Comparison of ENCODE assay signal across 8 cellular contexts in genomic region chr14:103185051-103186027, GRCh38.
DNase-seq lines count a peak whose midpoint lies in the region; ATAC-seq and TF ChIP-seq lines count a peak whose summit lies in the region.

No MANE protein-coding gene starts in this region.

- intact Hi-C loops in OCI-LY7 (cut with micrococcal nuclease; ENCODE audit: unreplicated experiment): loop anchor here (1.0 to 10.0 kb wide), 3 partner anchors 45 to 109 kb away; no protein-coding TSS in a partner anchor

- no TSS peak for BruUV-seq in OCI-LY7 (replicated peaks; lab: Mats Ljungman, UMichigan)

- H4K20me1 ChIP-seq in OCI-LY7 (ENCODE audit: insufficient read depth, low read length): no peaks in the 10 kb centered on the region

- TF ChIP-seq CTCF in OCI-LY7 (conservative IDR thresholded peaks at IDR 0.05; ENCODE audit: low read length): peak; percentile 85

- ATAC-seq in HG03095 (IDR thresholded peaks at IDR 0.05; ENCODE audit: unreplicated experiment): no peak

- H3K9me2 ChIP-seq in OCI-LY7 (ENCODE audit: insufficient read depth, low read length): no peaks in the 10 kb centered on the region

- POLR2A ChIA-PET in OCI-LY7 (lab: Charles Lee): interaction anchor here (0.7 kb wide), 1 partner anchor 121 kb away, joined by 4 read pairs; no protein-coding TSS in a partner anchor

- no peaks in the 10 kb centered on the region for H3K27me3 ChIP-seq in HAP-1 (ENCODE audit: low read depth)

- H3K36me3 ChIP-seq in HAP-1 (replicated peaks): no peaks in the 10 kb centered on the region
- H3K36me3 ChIP-seq in OCI-LY7 (ENCODE audit: insufficient read depth, low read length): no peaks in the 10 kb centered on the region

- H3K9me3 ChIP-seq in HAP-1 (no peaks in the 10 kb centered on the region), OCI-LY7 (ENCODE audit: low read length) (no peaks in the 10 kb centered on the region)

- no peak overlapping the region for H3K27ac ChIP-seq in OCI-LY7 (ENCODE audit: low read depth, low read length, poor library complexity, severe bottlenecking)
- peak overlapping the region; percentile 92 for H3K27ac ChIP-seq in epithelial cell of prostate

- H2AFZ ChIP-seq in OCI-LY7 (ENCODE audit: low read length): no peak overlapping the region

- H3K4me3 ChIP-seq in HAP-1 (no peak overlapping the region), OCI-LY7 (ENCODE audit: low read depth, low read length, poor library complexity, severe bottlenecking) (no peak overlapping the region)

- DNase-seq in AML-193 (lab: John Stamatoyannopoulos, UW) (peak; percentile 18 to 38), HAP-1 (ENCODE audit: low spot score in 2 of 2) (peak; percentile 12 to 23), OCI-LY7 (ENCODE audit: low spot score) (peak; percentile 62), epithelial cell of prostate (ENCODE audit: low read depth, low spot score) (peak; percentile 52), retina (peak; percentile 46), H4 (ENCODE audit: low spot score) (no peak)
- no peak for DNase-seq in activated CD4-positive, alpha-beta T cell treated with anti-CD3 and anti-CD28 coated beads, Interleukin-2, amount 50 U/mL, for 48 hours

- in situ Hi-C loops in HAP-1 (cut with MboI; ENCODE audit: low sequenced_read_pairs): no loop called here

- H3K79me2 ChIP-seq in OCI-LY7 (ENCODE audit: insufficient read depth, low read depth, low read length): no peaks in the 10 kb centered on the region

- H3K4me1 ChIP-seq in HAP-1 (peaks cover 3% of the 10 kb centered on the region; the same call in 1 of the 2 replicates), OCI-LY7 (ENCODE audit: insufficient read depth, low read length, poor library complexity, severe bottlenecking) (no peaks in the 10 kb centered on the region)

- CTCF ChIA-PET in OCI-LY7 (lab: Charles Lee; ENCODE audit: unreplicated experiment): interaction anchor here (1.5 kb wide), 1 partner anchor 80 kb away, joined by 6 read pairs; no protein-coding TSS in a partner anchor

- no peak overlapping the region for H3K4me2 ChIP-seq in OCI-LY7 (ENCODE audit: low read length)

Comparison
In these comparisons a context has a peak if more than half of its experiments do, and no peak if none do; other contexts are left out.
1. DNase-seq: peak in AML-193 (2 of 2), HAP-1 (2 of 2), OCI-LY7 (single experiment), epithelial cell of prostate (single experiment) and retina (single experiment); none in activated CD4-positive, alpha-beta T cell treated with anti-CD3 and anti-CD28 coated beads, Interleukin-2, amount 50 U/mL, for 48 hours (0 of 2) and H4 (single experiment).